ENCODE assay signal across 20 cellular contexts in genomic region chr21:17829472-17829871, GRCh38. TPM values are rescaled to one million over a fixed set of nuclear protein-coding genes. Genes with fewer than 3 reads are reported as not detected.
DNase-seq lines count a peak whose midpoint lies in the region; ATAC-seq and TF ChIP-seq lines count a peak whose summit lies in the region.
"Had no signal": no experiment of that assay in that cellular context is flagged by ENCODE, and none has a peak within 500 bp of the region (broad histone marks: within the 10 kb centered on the region; RNA-seq: fewer than 3 reads in every experiment).

No MANE protein-coding gene starts in this region.

- DNase-seq in A172 (ENCODE audit: low spot score) (peak; percentile 1), GM04503 (ENCODE audit: low read depth) (peak; percentile 61), amniotic epithelial cell (ENCODE audit: low read depth) (peak; percentile 7), fibroblast of villous mesenchyme (ENCODE audit: low read depth) (peak; percentile 1), dermis blood vessel endothelial cell (no peak), CD1c-positive myeloid dendritic cell (ENCODE audit: extremely low spot score) (no peak), DMS153 (lab: John Stamatoyannopoulos, UW) (no peak)
- DNase-seq: ACHN; activated CD4-positive, alpha-beta T cell treated with anti-CD3 and anti-CD28 coated beads, Interleukin-2, amount 10 ng/mL, durations not matched to agents 24 days and 14 days; body of pancreas; GF-D8; natural killer cell; NCI-H2171; NCI-H774; PC-9; stimulated activated CD4-positive, alpha-beta T cell treated with anti-CD3 and anti-CD28 coated beads, Interleukin-15, amount 100 ng/mL, for 24 hours; T1000 had no signal

- no peak overlapping the region for H3K4me3 ChIP-seq in fibroblast of villous mesenchyme (ENCODE audit: low read depth, low read length)
- H3K4me3 ChIP-seq: body of pancreas, esophagus muscularis mucosa, PC-9 had no signal

- no peak for ATAC-seq in GM19452 (IDR thresholded peaks at IDR 0.05; ENCODE audit: unreplicated experiment)
- ATAC-seq: body of pancreas, HCT116, natural killer cell had no signal

- TF ChIP-seq CTCF in fibroblast of villous mesenchyme (IDR thresholded peaks at IDR 0.05; ENCODE audit: insufficient read depth, low read depth, low read length), result no peak

RNA-seq across cellular contexts. Expression of gene C21orf91, which starts 10.3 kb away (rescaled TPM):
- total RNA-seq in A172 (2014; rRNA removed; shearing (Covaris generic)), result 11.4 and 14.4 TPM in 2 replicates
- total RNA-seq in fibroblast of villous mesenchyme (10.4 and 11.9 TPM in 2 replicates), dermis blood vessel endothelial cell (6.7 and 9.2 TPM in 2 replicates)

Comparison
In these comparisons a context has a peak if more than half of its experiments do, and no peak if none do; other contexts are left out.
1. DNase-seq: peak in A172 (single experiment), GM04503 (single experiment), amniotic epithelial cell (single experiment) and fibroblast of villous mesenchyme (single experiment); none in dermis blood vessel endothelial cell (single experiment), CD1c-positive myeloid dendritic cell (single experiment) and DMS153 (single experiment).